In genomic region chr7:129373651-129374428, GRCh38 we compare ENCODE assay signal across 19 cellular contexts.
DNase-seq lines count a peak whose midpoint lies in the region; ATAC-seq and TF ChIP-seq lines count a peak whose summit lies in the region.
"Had no signal": no experiment of that assay in that cellular context is flagged by ENCODE, and none has a peak within 500 bp of the region (broad histone marks: within the 10 kb centered on the region; RNA-seq: fewer than 3 reads in every experiment).

No MANE protein-coding gene starts in this region.

- H3K9me3 Mint-ChIP-seq in activated CD4-positive, alpha-beta memory T cell treated with anti-CD3 and anti-CD28 coated beads for 36 hours, result no peaks in the 10 kb centered on the region
- H3K9me3 Mint-ChIP-seq in activated CD4-positive, alpha-beta memory T cell treated with anti-CD3 and anti-CD28 coated beads, Interleukin-2, amount 10 ng/mL, durations not matched to agents 7 days and 5 days, result no peaks in the 10 kb centered on the region
- no peaks in the 10 kb centered on the region for H3K9me3 Mint-ChIP-seq in natural killer cell treated with Interleukin-12 subunit alpha and Interleukin-12 subunit beta and Interleukin-15 and Interleukin-18, amount 100 ng/mL, for 72 hours
- no peaks in the 10 kb centered on the region for H3K9me3 Mint-ChIP-seq in natural killer cell
- no peaks in the 10 kb centered on the region for H3K9me3 Mint-ChIP-seq in activated T-helper 2 cell treated with anti-CD3 and anti-CD28 coated beads, Interferon-gamma antibody, Interleukin-2, Interleukin-4, amounts not matched to agents 10 μg/mL and 5 μg/mL and 100 μg/mL, durations not matched to agents 14 hours and 24 hours and 36 hours

- ATAC-seq in natural killer cell treated with Interleukin-12 subunit alpha and Interleukin-12 subunit beta and Interleukin-15 and Interleukin-18, amount 100 ng/mL, for 72 hours, result peak in 1 of 2 donors; percentile 22
- no peak for ATAC-seq in natural killer cell
- ATAC-seq: Right ventricle myocardium inferior had no signal

- TF ChIP-seq CTCF in natural killer cell (IDR thresholded peaks at IDR 0.05) (no peak), suprapubic skin (IDR thresholded peaks at IDR 0.05) (no peak)

- no peak for TF ChIP-seq EP300 in suprapubic skin (IDR thresholded peaks at IDR 0.05)

- H3K4me3 ChIP-seq in suprapubic skin, result no peak overlapping the region

- POLR2A ChIA-PET in activated CD4-positive, alpha-beta memory T cell treated with anti-CD3 and anti-CD28 coated beads for 36 hours (lab: Charles Lee), result interaction anchor here (0.6 to 0.7 kb wide), 2 partner anchors 155 to 1115 kb away, joined by 3 to 4 read pairs; no protein-coding TSS in a partner anchor
- POLR2A ChIA-PET in activated CD4-positive, alpha-beta memory T cell treated with anti-CD3 and anti-CD28 coated beads, Interleukin-2, amount 10 ng/mL, durations not matched to agents 7 days and 5 days (lab: Charles Lee), result interaction anchor here (0.7 kb wide), 1 partner anchor 61 kb away, joined by 3 read pairs; the partner anchor contains the start of gene STRIP2

- no peaks in the 10 kb centered on the region for H3K9me3 ChIP-seq in suprapubic skin

- CTCF ChIA-PET in activated CD4-positive, alpha-beta memory T cell treated with anti-CD3 and anti-CD28 coated beads for 36 hours (lab: Charles Lee), result interaction anchor here (0.9 to 5.0 kb wide), 7 partner anchors 13 to 261 kb away, joined by 3 to 28 read pairs (median 4); partner anchors contain the start of gene STRIP2
- CTCF ChIA-PET in activated CD4-positive, alpha-beta memory T cell treated with anti-CD3 and anti-CD28 coated beads, Interleukin-2, amount 10 ng/mL, durations not matched to agents 7 days and 5 days (lab: Charles Lee), result interaction anchor here (1.2 to 6.5 kb wide), 6 partner anchors 12 to 155 kb away, joined by 3 to 32 read pairs (median 4); no protein-coding TSS in a partner anchor

- no peaks in the 10 kb centered on the region for H3K36me3 Mint-ChIP-seq in activated CD4-positive, alpha-beta memory T cell treated with anti-CD3 and anti-CD28 coated beads for 36 hours
- H3K36me3 Mint-ChIP-seq in activated CD4-positive, alpha-beta memory T cell treated with anti-CD3 and anti-CD28 coated beads, Interleukin-2, amount 10 ng/mL, durations not matched to agents 7 days and 5 days (ENCODE audit: low read depth), result peaks cover 9% of the 10 kb centered on the region
- H3K36me3 Mint-ChIP-seq in natural killer cell treated with Interleukin-12 subunit alpha and Interleukin-12 subunit beta and Interleukin-15 and Interleukin-18, amount 100 ng/mL, for 72 hours, result no peaks in the 10 kb centered on the region
- no peaks in the 10 kb centered on the region for H3K36me3 Mint-ChIP-seq in natural killer cell
- H3K36me3 Mint-ChIP-seq in activated T-helper 2 cell treated with anti-CD3 and anti-CD28 coated beads, Interferon-gamma antibody, Interleukin-2, Interleukin-4, amounts not matched to agents 10 μg/mL and 5 μg/mL and 100 μg/mL, durations not matched to agents 14 hours and 24 hours and 36 hours (ENCODE audit: low read depth), result no peaks in the 10 kb centered on the region

- H3K27ac Mint-ChIP-seq in activated CD4-positive, alpha-beta memory T cell treated with anti-CD3 and anti-CD28 coated beads for 36 hours, result peak overlapping the region; percentile 29
- H3K27ac Mint-ChIP-seq in activated CD4-positive, alpha-beta memory T cell treated with anti-CD3 and anti-CD28 coated beads, Interleukin-2, amount 10 ng/mL, durations not matched to agents 7 days and 5 days, result no peak overlapping the region
- peak overlapping the region in 1 of 2 donors; percentile 18 for H3K27ac Mint-ChIP-seq in natural killer cell treated with Interleukin-12 subunit alpha and Interleukin-12 subunit beta and Interleukin-15 and Interleukin-18, amount 100 ng/mL, for 72 hours
- H3K27ac Mint-ChIP-seq in natural killer cell, result no peak overlapping the region
- H3K27ac Mint-ChIP-seq in activated T-helper 2 cell treated with anti-CD3 and anti-CD28 coated beads, Interferon-gamma antibody, Interleukin-2, Interleukin-4, amounts not matched to agents 10 μg/mL and 5 μg/mL and 100 μg/mL, durations not matched to agents 14 hours and 24 hours and 36 hours, result peak overlapping the region; percentile 52

- no peak overlapping the region for H3K4me3 Mint-ChIP-seq in activated CD4-positive, alpha-beta memory T cell treated with anti-CD3 and anti-CD28 coated beads for 36 hours
- H3K4me3 Mint-ChIP-seq in activated CD4-positive, alpha-beta memory T cell treated with anti-CD3 and anti-CD28 coated beads, Interleukin-2, amount 10 ng/mL, durations not matched to agents 7 days and 5 days, result no peak overlapping the region
- H3K4me3 Mint-ChIP-seq in natural killer cell treated with Interleukin-12 subunit alpha and Interleukin-12 subunit beta and Interleukin-15 and Interleukin-18, amount 100 ng/mL, for 72 hours, result peak overlapping the region; percentile 25
- no peak overlapping the region for H3K4me3 Mint-ChIP-seq in natural killer cell
- no peak overlapping the region for H3K4me3 Mint-ChIP-seq in activated T-helper 2 cell treated with anti-CD3 and anti-CD28 coated beads, Interferon-gamma antibody, Interleukin-2, Interleukin-4, amounts not matched to agents 10 μg/mL and 5 μg/mL and 100 μg/mL, durations not matched to agents 14 hours and 24 hours and 36 hours (ENCODE audit: low read depth)

- no peaks in the 10 kb centered on the region for H3K27me3 ChIP-seq in suprapubic skin

- DNase-seq in activated CD4-positive, alpha-beta memory T cell treated with anti-CD3 and anti-CD28 coated beads for 36 hours, result no peak
- no peak for DNase-seq in activated CD4-positive, alpha-beta memory T cell treated with anti-CD3 and anti-CD28 coated beads, Interleukin-2, amount 10 ng/mL, durations not matched to agents 7 days and 5 days
- no peak for DNase-seq in natural killer cell treated with Interleukin-12 subunit alpha and Interleukin-12 subunit beta and Interleukin-15 and Interleukin-18, amount 100 ng/mL, for 72 hours (ENCODE audit: low spot score)
- DNase-seq in natural killer cell, result no peak
- no peak for DNase-seq in activated T-helper 2 cell treated with anti-CD3 and anti-CD28 coated beads, Interferon-gamma antibody, Interleukin-2, Interleukin-4, amounts not matched to agents 10 μg/mL and 5 μg/mL and 100 μg/mL, durations not matched to agents 14 hours and 24 hours and 36 hours (ENCODE audit: low spot score)
- DNase-seq in suprapubic skin (ENCODE audit: low spot score in 2 of 2), result no peak
- DNase-seq in NCI-H748 treated with DMSO at 0.1 percent for 48 hours (lab: John Stamatoyannopoulos, UW), result no peak
- DNase-seq in activated gamma-delta T cell (lab: John Stamatoyannopoulos, UW), result no peak
- DNase-seq: EL, GF-D8, IMR-90, NCI-H1105, NCI-H146, NCI-H2029, NCI-H2227 treated with DMSO at 0.1 percent for 48 hours, NCI-H510A, NCI-H82 had no signal

- H3K36me3 ChIP-seq in suprapubic skin, result no peaks in the 10 kb centered on the region

- 82% methylated on average over 3 of the region's 3 CpGs for WGBS in suprapubic skin

- H3K4me1 ChIP-seq in suprapubic skin, result peaks cover 14% of the 10 kb centered on the region

- intact Hi-C loops in activated CD4-positive, alpha-beta memory T cell treated with anti-CD3 and anti-CD28 coated beads for 36 hours (cut with micrococcal nuclease), result no loop called here
- intact Hi-C loops in natural killer cell (cut with micrococcal nuclease), result no loop called here
- intact Hi-C loops in activated T-helper 2 cell treated with anti-CD3 and anti-CD28 coated beads, Interferon-gamma antibody, Interleukin-2, Interleukin-4, amounts not matched to agents 10 μg/mL and 5 μg/mL and 100 μg/mL, durations not matched to agents 14 hours and 24 hours and 36 hours (cut with micrococcal nuclease), result no loop called here

- peak overlapping the region; percentile 26 for H3K27ac ChIP-seq in suprapubic skin
- H3K27ac ChIP-seq: C4-2B had no signal

- no peak for TF ChIP-seq POLR2A in suprapubic skin (IDR thresholded peaks at IDR 0.05)

- H3K4me1 Mint-ChIP-seq in activated CD4-positive, alpha-beta memory T cell treated with anti-CD3 and anti-CD28 coated beads for 36 hours (ENCODE audit: low read depth), result peaks cover 37% of the 10 kb centered on the region
- peaks cover 67% of the 10 kb centered on the region for H3K4me1 Mint-ChIP-seq in activated CD4-positive, alpha-beta memory T cell treated with anti-CD3 and anti-CD28 coated beads, Interleukin-2, amount 10 ng/mL, durations not matched to agents 7 days and 5 days
- peaks cover 34 to 48% of the 10 kb centered on the region in 2 donors for H3K4me1 Mint-ChIP-seq in natural killer cell treated with Interleukin-12 subunit alpha and Interleukin-12 subunit beta and Interleukin-15 and Interleukin-18, amount 100 ng/mL, for 72 hours (ENCODE audit: low read depth in 2 of 2)
- peaks cover 8 to 22% of the 10 kb centered on the region in 2 donors for H3K4me1 Mint-ChIP-seq in natural killer cell
- peaks cover 37% of the 10 kb centered on the region for H3K4me1 Mint-ChIP-seq in activated T-helper 2 cell treated with anti-CD3 and anti-CD28 coated beads, Interferon-gamma antibody, Interleukin-2, Interleukin-4, amounts not matched to agents 10 μg/mL and 5 μg/mL and 100 μg/mL, durations not matched to agents 14 hours and 24 hours and 36 hours (ENCODE audit: low read depth)

- no peaks in the 10 kb centered on the region for H3K27me3 Mint-ChIP-seq in activated CD4-positive, alpha-beta memory T cell treated with anti-CD3 and anti-CD28 coated beads for 36 hours
- no peaks in the 10 kb centered on the region for H3K27me3 Mint-ChIP-seq in activated CD4-positive, alpha-beta memory T cell treated with anti-CD3 and anti-CD28 coated beads, Interleukin-2, amount 10 ng/mL, durations not matched to agents 7 days and 5 days
- no peaks in the 10 kb centered on the region for H3K27me3 Mint-ChIP-seq in natural killer cell treated with Interleukin-12 subunit alpha and Interleukin-12 subunit beta and Interleukin-15 and Interleukin-18, amount 100 ng/mL, for 72 hours
- H3K27me3 Mint-ChIP-seq in natural killer cell (ENCODE audit: low read depth in 2 of 2), result peaks cover 0 to 2% of the 10 kb centered on the region in 2 donors
- no peaks in the 10 kb centered on the region for H3K27me3 Mint-ChIP-seq in activated T-helper 2 cell treated with anti-CD3 and anti-CD28 coated beads, Interferon-gamma antibody, Interleukin-2, Interleukin-4, amounts not matched to agents 10 μg/mL and 5 μg/mL and 100 μg/mL, durations not matched to agents 14 hours and 24 hours and 36 hours (ENCODE audit: low read depth)

Comparison
In these comparisons a context has a peak if more than half of its experiments do, and no peak if none do; other contexts are left out.
1. H3K27ac Mint-ChIP-seq: peak in activated CD4-positive, alpha-beta memory T cell treated with anti-CD3 and anti-CD28 coated beads for 36 hours (single experiment) and activated T-helper 2 cell treated with anti-CD3 and anti-CD28 coated beads, Interferon-gamma antibody, Interleukin-2, Interleukin-4, amounts not matched to agents 10 μg/mL and 5 μg/mL and 100 μg/mL, durations not matched to agents 14 hours and 24 hours and 36 hours (single experiment); none in activated CD4-positive, alpha-beta memory T cell treated with anti-CD3 and anti-CD28 coated beads, Interleukin-2, amount 10 ng/mL, durations not matched to agents 7 days and 5 days (single experiment) and natural killer cell (0 of 2).